8 cellular contexts compared by ENCODE assay signal in the genomic region with DNA sequence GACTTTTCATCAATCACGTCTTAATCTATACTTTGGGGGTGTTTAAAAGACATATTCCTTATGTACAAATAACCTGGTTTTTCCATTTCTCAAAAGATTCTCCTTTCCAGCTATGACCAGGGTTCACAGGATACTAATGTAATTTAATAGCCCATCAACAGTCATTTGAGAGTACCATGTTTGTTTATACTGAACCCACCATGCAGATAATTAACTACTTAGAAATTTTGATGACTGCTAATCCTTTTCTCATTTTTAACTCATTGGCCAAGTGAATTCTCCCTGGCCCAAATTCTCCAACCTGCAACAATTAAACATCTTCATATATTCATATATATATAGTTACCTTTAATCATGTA. TPM values are rescaled to one million over a fixed set of nuclear protein-coding genes. Genes with fewer than 3 reads are reported as not detected.
DNase-seq lines count a peak whose midpoint lies in the region; ATAC-seq and TF ChIP-seq lines count a peak whose summit lies in the region.

No MANE protein-coding gene starts in this region.

- no peak overlapping the region for H3T11ph ChIP-seq in H9 (ENCODE audit: low read length)

- H4K5ac ChIP-seq in H9 (ENCODE audit: insufficient read length, low read depth, low read length): no peak overlapping the region

- no peak overlapping the region for H3K56ac ChIP-seq in H9 (ENCODE audit: insufficient read length, low read depth, low read length)

- CTCF ChIA-PET in A673 (lab: Charles Lee): no interaction called here
- CTCF ChIA-PET in RWPE1 (lab: Yijun Ruan, JAX): no interaction called here

- H3K9ac ChIP-seq in H9 (ENCODE audit: extremely low read depth, insufficient read length, low read length): no peak overlapping the region

- no peak overlapping the region for H2BK120ac ChIP-seq in H9 (ENCODE audit: low read depth, low read length, poor library complexity, severe bottlenecking)

- H3K18ac ChIP-seq in H9 (ENCODE audit: insufficient read length, low read depth, low read length): no peak overlapping the region

- BruUV-seq in A673 (replicated peaks; lab: Mats Ljungman, UMichigan): no TSS peak

- H3K27ac Mint-ChIP-seq in H9 (peak overlapping the region in 1 of 3 experiments; percentile 100; a peak in 2 of 7 replicates), naive B cell (peak overlapping the region in 5 of 6 donors; percentile 99 to 100 (median 100))

- H3K4me1 Mint-ChIP-seq in H9 (peaks cover 43 to 60% of the 10 kb centered on the region in 2 experiments), naive B cell (peaks cover 25 to 77% (median 35%) of the 10 kb centered on the region in 3 donors)

- intact Hi-C loops in A673 (cut with micrococcal nuclease; ENCODE audit: unreplicated experiment): no loop called here
- intact Hi-C loops in ascending aorta (cut with DNase I): loop anchor here (10.0 kb wide), 2 partner anchors 350 to 1300 kb away; a partner anchor contains a TSS

- no peak overlapping the region for H4K91ac ChIP-seq in H9 (ENCODE audit: insufficient read length, low read depth, low read length)

- no CpG with 5 or more reads among the region's 1 CpG for whole genome bisulfite sequencing in H9 (ENCODE audit: extremely low coverage, insufficient read length, low lambda C conversion rate)

- no peaks in the 10 kb centered on the region for H4K20me1 ChIP-seq in H9 (ENCODE audit: control insufficient read depth, insufficient read depth, insufficient read length)

- no peaks in the 10 kb centered on the region for H3K27me3 Mint-ChIP-seq in H9 (ENCODE audit: low read depth)
- H3K27me3 Mint-ChIP-seq in naive B cell: no peaks in the 10 kb centered on the region

- peak overlapping the region; percentile 96 to 98 for H3K4me3 Mint-ChIP-seq in H9
- peak overlapping the region in 7 of 8 donors; percentile 31 to 100 (median 98) for H3K4me3 Mint-ChIP-seq in naive B cell

- no peak overlapping the region for H2BK12ac ChIP-seq in H9 (ENCODE audit: insufficient read length, low read depth, low read length)

- H3K9me3 Mint-ChIP-seq in H9 (no peaks in the 10 kb centered on the region), naive B cell (no peaks in the 10 kb centered on the region)

- H2BK15ac ChIP-seq in H9 (ENCODE audit: low read depth, low read length): no peak overlapping the region

- peak overlapping the region; percentile 55 for H3K4me2 ChIP-seq in H9 (ENCODE audit: insufficient read depth, insufficient read length, low read length)

- no peak overlapping the region for H3K4me3 ChIP-seq in A673 (ENCODE audit: low read depth, low read length, poor library complexity, severe bottlenecking)
- H3K4me3 ChIP-seq in ascending aorta: no peak overlapping the region

- H4K8ac ChIP-seq in H9 (replicated peaks; ENCODE audit: insufficient read length, low read depth, low read length): no peak overlapping the region

- no peak overlapping the region for H2BK20ac ChIP-seq in H9 (ENCODE audit: low read depth, low read length, poor library complexity, severe bottlenecking)

- no peak overlapping the region for H3K4ac ChIP-seq in H9 (ENCODE audit: low read depth, low read length)

- POLR2A ChIA-PET in A673 (lab: Charles Lee; ENCODE audit: low non-redundant PET): no interaction called here
- POLR2A ChIA-PET in RWPE1 (lab: Yijun Ruan, JAX; ENCODE audit: low non-redundant PET): no interaction called here

- H2BK5ac ChIP-seq in H9 (ENCODE audit: insufficient read length, low read length): no peak overlapping the region

- H3K27me3 ChIP-seq in A673 (replicated peaks; ENCODE audit: insufficient read depth, low read depth, low read length, poor library complexity) (no peaks in the 10 kb centered on the region), H9 (ENCODE audit: insufficient read depth, low read length) (no peaks in the 10 kb centered on the region), ascending aorta (no peaks in the 10 kb centered on the region)

- ATAC-seq in naive B cell (ENCODE audit: low read depth in 2 of 2) (no peak), HG03135 (IDR thresholded peaks at IDR 0.05; ENCODE audit: unreplicated experiment) (no peak)

- DNase-seq in A673 (ENCODE audit: low spot score) (no peak), H9 (no peak), ascending aorta (ENCODE audit: low spot score in 2 of 2) (no peak), naive B cell (no peak), retina (no peak), CD1c-positive myeloid dendritic cell (ENCODE audit: extremely low spot score) (no peak), RWPE1 (ENCODE audit: low spot score) (no peak)

- H3K36me3 Mint-ChIP-seq in H9 (ENCODE audit: insufficient read depth in 1 of 3, low read depth in 3 of 3): peaks cover 0 to 4% (median 2%) of the 10 kb centered on the region in 3 experiments; a peak in 2 of 7 replicates
- no peaks in the 10 kb centered on the region for H3K36me3 Mint-ChIP-seq in naive B cell

- H3K36me3 ChIP-seq in A673 (ENCODE audit: insufficient read depth, low read length, poor library complexity, severe bottlenecking) (no peaks in the 10 kb centered on the region), ascending aorta (no peaks in the 10 kb centered on the region)

- peaks cover 6% of the 10 kb centered on the region; the same call in 1 of the 2 replicates for H3K79me2 ChIP-seq in H9 (ENCODE audit: insufficient read depth, low read length)

- no peak overlapping the region for H2AK5ac ChIP-seq in H9 (ENCODE audit: insufficient read length, low read length)

- no peak overlapping the region for H3K23ac ChIP-seq in H9 (ENCODE audit: insufficient read length, low read depth, low read length)

- H3K27ac ChIP-seq in A673 (ENCODE audit: low read depth, low read length, poor library complexity, severe bottlenecking): peak overlapping the region; percentile 97
- no peak overlapping the region for H3K27ac ChIP-seq in H9 (ENCODE audit: insufficient read length, low read depth, low read length)
- peak overlapping the region; percentile 91 to 98 for H3K27ac ChIP-seq in ascending aorta
- H3K27ac ChIP-seq in RWPE1: no peak overlapping the region

- peaks cover 4% of the 10 kb centered on the region for H3K23me2 ChIP-seq in H9 (ENCODE audit: insufficient read length, low read depth, low read length, poor library complexity, severe bottlenecking)

- no peaks in the 10 kb centered on the region for H3K79me1 ChIP-seq in H9 (ENCODE audit: insufficient read depth, low read depth, low read length, poor library complexity, severe bottlenecking)

- TF ChIP-seq CTCF in A673 (conservative IDR thresholded peaks at IDR 0.05; ENCODE audit: low read depth, low read length) (no peak), H9 (conservative IDR thresholded peaks at IDR 0.05) (no peak), ascending aorta (IDR thresholded peaks at IDR 0.05) (no peak), RWPE1 (conservative IDR thresholded peaks at IDR 0.05; ENCODE audit: low read depth) (no peak)

- no peaks in the 10 kb centered on the region for H3K9me3 ChIP-seq in A673 (ENCODE audit: low read depth, low read length, poor library complexity, severe bottlenecking)
- no peaks in the 10 kb centered on the region for H3K9me3 ChIP-seq in H9 (ENCODE audit: control insufficient read depth, low read depth, low read length)
- H3K9me3 ChIP-seq in ascending aorta: no peaks in the 10 kb centered on the region

- H3K14ac ChIP-seq in H9 (ENCODE audit: insufficient read depth, low read length): no peak overlapping the region

- H3K4me1 ChIP-seq in A673 (ENCODE audit: insufficient read depth, low read length, poor library complexity, severe bottlenecking): peaks cover 63% of the 10 kb centered on the region
- no peaks in the 10 kb centered on the region for H3K4me1 ChIP-seq in H9 (ENCODE audit: insufficient read depth, low read length)
- H3K4me1 ChIP-seq in ascending aorta: peaks cover 6 to 43% of the 10 kb centered on the region in 2 donors

- no peak overlapping the region for H2AFZ ChIP-seq in H9 (ENCODE audit: low read length)

RNA-seq across cellular contexts. Expression of a gene that starts 28.8 kb away (rescaled TPM):
- total RNA-seq in A673 (2021): 63.9 and 67.2 TPM in 2 replicates
- total RNA-seq in H9 (2021): 34.2 and 38.2 TPM in 2 replicates
- 43.0 TPM for total RNA-seq in ascending aorta
- 100 to 1,000 TPM; 165 to 343 (median 213) TPM for polyA plus RNA-seq in naive B cell (ENCODE audit: low read depth in 6 of 6)

Comparison
In these comparisons a context has a peak if more than half of its experiments do, and no peak if none do; other contexts are left out.
1. H3K27ac ChIP-seq: peak in A673 (single experiment) and ascending aorta (2 of 2); none in H9 (single experiment) and RWPE1 (single experiment).